Comparison of ENCODE assay signal across 1 cellular context in genomic region chr15:40436116-40436891, GRCh38.
TF ChIP-seq lines count a peak whose summit lies in the region.

No MANE protein-coding gene starts in this region.

TF ChIP-seq in HEK293, 187 proteins besides CTCF, POLR2A, EP300 and RAD21 (continued from another document):
- TF ChIP-seq PRDM10 (tag by site-specific recombination; IDR thresholded peaks at IDR 0.05) (no peak), ZNF664 (tag by site-specific recombination; IDR thresholded peaks at IDR 0.05) (no peak), ZBTB11 (tag by site-specific recombination; conservative IDR thresholded peaks at IDR 0.05; ENCODE audit: low read depth) (no peak), BCL11B (tag by site-specific recombination; IDR thresholded peaks at IDR 0.05; ENCODE audit: low read depth) (no peak), GLIS1 (tag by site-specific recombination; IDR thresholded peaks at IDR 0.05) (peak; percentile 24), GLIS2 (tag by site-specific recombination; IDR thresholded peaks at IDR 0.05) (peak; percentile 40; the same call in 1 of the 2 replicates), ZSCAN23 (tag by site-specific recombination; IDR thresholded peaks at IDR 0.05) (no peak)
